In genomic region chr7:67128257-67128656, GRCh38 we compare ENCODE assay signal across 1 cellular context.
TF ChIP-seq lines count a peak whose summit lies in the region.

No MANE protein-coding gene starts in this region.

TF ChIP-seq in K562, 482 proteins besides CTCF, POLR2A, EP300 and RAD21:
- TF ChIP-seq CBFA2T2 (conservative IDR thresholded peaks at IDR 0.05), result 0 out of 2 replicates have a peak, but pooled peaks have one; percentile 21
- peak in 1 of 2 experiments; percentile 71; a peak in 1 of 4 replicates for TF ChIP-seq FOXA3 (CRISPR knock-in tag; conservative IDR thresholded peaks at IDR 0.05 in 1 of 2, IDR thresholded peaks at IDR 0.05 in 1 of 2)
- TF ChIP-seq TAL1 (IDR thresholded peaks at IDR 0.05), result peak; percentile 50
- peak; percentile 57; the same call in 1 of the 2 replicates for TF ChIP-seq CBFA2T3 (IDR thresholded peaks at IDR 0.05)
- 0 out of 2 replicates have a peak, but pooled peaks have one; percentile 28 for TF ChIP-seq SMARCA4 (IDR thresholded peaks at IDR 0.05)
- 0 out of 2 replicates have a peak, but pooled peaks have one; percentile 40 for TF ChIP-seq THRB (CRISPR knock-in tag; conservative IDR thresholded peaks at IDR 0.05)
